Comparison of ENCODE assay signal across 8 cellular contexts in genomic region chr14:93115069-93115919, GRCh38. TPM values are rescaled to one million over a fixed set of nuclear protein-coding genes. Genes with fewer than 3 reads are reported as not detected.
DNase-seq lines count a peak whose midpoint lies in the region; ATAC-seq and TF ChIP-seq lines count a peak whose summit lies in the region.

No MANE protein-coding gene starts in this region.

- H3K9me2 ChIP-seq in hepatocyte (replicated peaks; ENCODE audit: insufficient read depth) = no peaks in the 10 kb centered on the region

- H4K20me1 ChIP-seq in hepatocyte (ENCODE audit: insufficient read depth, poor library complexity, severe bottlenecking) = peaks cover 14% of the 10 kb centered on the region

- H3K4me3 ChIP-seq in hepatocyte (peak overlapping the region; percentile 80), retinal pigment epithelial cell (ENCODE audit: low read length) (peak overlapping the region; percentile 69)

- H3K4me1 ChIP-seq in hepatocyte (ENCODE audit: insufficient read depth) = peaks cover 18% of the 10 kb centered on the region

- H3K79me2 ChIP-seq in hepatocyte = peaks cover 39% of the 10 kb centered on the region

- peak; percentile 93 for DNase-seq in GM13977 (ENCODE audit: low spot score)
- DNase-seq in NCI-H1417 treated with DMSO at 0.1 percent for 48 hours (lab: John Stamatoyannopoulos, UW) = peak; percentile 80
- peak; percentile 63 to 93 (median 79) for DNase-seq in T-helper 2 cell
- peak; percentile 27 to 94 (median 84) for DNase-seq in anterior cingulate cortex (lab: John Stamatoyannopoulos, UW)
- DNase-seq in hepatocyte (ENCODE audit: low spot score) = peak; percentile 97
- peak; percentile 34 for DNase-seq in retinal pigment epithelial cell (ENCODE audit: low read depth)
- DNase-seq in OCI-M2 (lab: John Stamatoyannopoulos, UW; ENCODE audit: unreplicated experiment) = no peak

- H3K9me3 ChIP-seq in hepatocyte (ENCODE audit: low read depth) = no peaks in the 10 kb centered on the region

- TF ChIP-seq CTCF in GM13977 (IDR thresholded peaks at IDR 0.05; ENCODE audit: extremely low read depth, insufficient read depth, missing control alignments) (no peak), hepatocyte (IDR thresholded peaks at IDR 0.05; ENCODE audit: poor library complexity) (no peak), retinal pigment epithelial cell (conservative IDR thresholded peaks at IDR 0.05; ENCODE audit: low read depth, low read length) (no peak)

- 0% methylated on average over 6 of the region's 121 CpGs for WGBS in hepatocyte (ENCODE audit: low lambda C conversion rate, missing lambda C conversion rate)

- H2AFZ ChIP-seq in hepatocyte = peak overlapping the region; percentile 58

- peak overlapping the region; percentile 86 for H3K4me2 ChIP-seq in hepatocyte

- peak; percentile 87 for ATAC-seq in HG02798 (IDR thresholded peaks at IDR 0.05; ENCODE audit: poor library complexity, unreplicated experiment)

- peak overlapping the region; percentile 100 for H3K27ac ChIP-seq in hepatocyte

- in situ Hi-C loops in GM13977 (cut with MboI; ENCODE audit: low pct_unique_long_range_greater_than_20kb, low sequenced_read_pairs, unreplicated experiment) = no loop called here

- no peaks in the 10 kb centered on the region for H3K36me3 ChIP-seq in hepatocyte (replicated peaks; ENCODE audit: insufficient read depth, low read depth)

- no peaks in the 10 kb centered on the region for H3K27me3 ChIP-seq in hepatocyte

RNA-seq across cellular contexts. Expression of gene ITPK1, which starts 0.4 kb away (rescaled TPM):
- 55.9 and 66.7 TPM in 2 replicates for total RNA-seq in hepatocyte
- 47.4 and 49.8 TPM in 2 replicates for polyA plus RNA-seq in hepatocyte
